In the genomic region with DNA sequence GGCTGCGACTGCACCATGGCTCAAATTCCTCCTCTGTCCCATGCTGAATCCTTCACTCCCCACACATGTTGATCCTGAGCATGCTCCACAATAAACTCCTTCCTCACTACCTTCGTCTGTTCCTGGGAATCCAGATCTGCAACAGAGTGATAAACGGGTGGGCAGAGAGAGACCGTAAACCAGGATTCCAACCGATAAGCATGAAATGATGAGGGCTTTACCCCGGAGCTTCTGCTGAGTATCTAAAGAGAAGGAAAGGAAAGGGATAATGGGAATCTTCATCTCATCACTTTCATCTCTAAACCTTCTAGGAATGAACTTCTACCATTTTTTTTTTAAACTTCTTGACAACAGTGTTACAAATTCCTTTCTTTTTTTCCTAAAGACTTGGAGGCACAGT, we compare ENCODE assay signal across 17 cellular contexts.
DNase-seq lines count a peak whose midpoint lies in the region; ATAC-seq, FAIRE-seq and TF ChIP-seq lines count a peak whose summit lies in the region.
"Had no signal": no experiment of that assay in that cellular context is flagged by ENCODE, and none has a peak within 500 bp of the region (broad histone marks: within the 10 kb centered on the region; RNA-seq: fewer than 3 reads in every experiment).

No MANE protein-coding gene starts in this region.

- no peak overlapping the region for H3K9ac ChIP-seq in H1 (replicated peaks in 1 of 4; ENCODE audit: extremely low read depth in 1 of 4, low read depth in 3 of 4, low read length in 3 of 4)
- no peak overlapping the region for H3K9ac ChIP-seq in trophoblast cell (ENCODE audit: low read length)
- H3K9ac ChIP-seq: GM23248 had no signal

- H4K91ac ChIP-seq in H1 (replicated peaks; ENCODE audit: insufficient read length, low read length), result no peak overlapping the region
- peak overlapping the region; percentile 52 for H4K91ac ChIP-seq in trophoblast cell (ENCODE audit: low read depth, low read length)

- peaks cover 36% of the 10 kb centered on the region for H3K4me1 Mint-ChIP-seq in mesothelial cell of epicardium
- no peaks in the 10 kb centered on the region for H3K4me1 Mint-ChIP-seq in activated T-cell treated with anti-CD3 and anti-CD28 coated beads, Interleukin-2, amount 50 U/mL, for 4 hours (ENCODE audit: low read depth)
- H3K4me1 Mint-ChIP-seq: CD4-positive, alpha-beta memory T cell had no signal

- no peaks in the 10 kb centered on the region for H3K23me2 ChIP-seq in H1 (ENCODE audit: low read depth, low read length)

- POLR2A ChIA-PET in H1 (lab: Charles Lee; ENCODE audit: partially characterized antibody), result no interaction called here

- peaks cover 9% of the 10 kb centered on the region for H3K9me3 Mint-ChIP-seq in mesothelial cell of epicardium
- no peaks in the 10 kb centered on the region for H3K9me3 Mint-ChIP-seq in activated T-cell treated with anti-CD3 and anti-CD28 coated beads, Interleukin-2, amount 50 U/mL, for 4 hours
- H3K9me3 Mint-ChIP-seq: H9 had no signal

- H2BK5ac ChIP-seq in H1 (ENCODE audit: low read depth, low read length), result no peak overlapping the region
- no peak overlapping the region for H2BK5ac ChIP-seq in trophoblast cell (ENCODE audit: low read depth, low read length, poor library complexity)

- no peak overlapping the region for H3K23ac ChIP-seq in H1 (ENCODE audit: insufficient read length)
- no peak overlapping the region for H3K23ac ChIP-seq in trophoblast cell (ENCODE audit: low read length)

- H2BK15ac ChIP-seq in H1 (ENCODE audit: low read length), result no peak overlapping the region

- DNase-seq in H1 (ENCODE audit: low read depth in 1 of 2, low spot score in 2 of 2), result no peak
- DNase-seq in mesothelial cell of epicardium (ENCODE audit: low spot score in 2 of 2, unreplicated experiment in 2 of 2), result no peak
- DNase-seq in trophoblast cell, result peak; percentile 73 to 85
- no peak for DNase-seq in GM12892 (ENCODE audit: insufficient read length)
- DNase-seq in activated T-cell treated with anti-CD3 and anti-CD28 coated beads, Interleukin-2, amount 50 U/mL, for 4 hours, result no peak
- DNase-seq: C1 segment of cervical spinal cord; Calu3; CD4-positive, alpha-beta memory T cell; COR-L47; DMS53; DMS79 treated with DMSO at 0.1 percent for 48 hours; GF-D8; GM23248; H9 had no signal

- H3K79me1 ChIP-seq in H1 (ENCODE audit: low read depth, low read length), result no peaks in the 10 kb centered on the region
- H3K79me1 ChIP-seq in trophoblast cell (ENCODE audit: low read length), result peaks cover 5% of the 10 kb centered on the region

- no peak overlapping the region for H3K4me3 Mint-ChIP-seq in mesothelial cell of epicardium
- no peak overlapping the region for H3K4me3 Mint-ChIP-seq in activated T-cell treated with anti-CD3 and anti-CD28 coated beads, Interleukin-2, amount 50 U/mL, for 4 hours
- H3K4me3 Mint-ChIP-seq: CD4-positive, alpha-beta memory T cell; H9 had no signal

- no peak overlapping the region for H3K14ac ChIP-seq in H1 (ENCODE audit: insufficient read length)
- H3K14ac ChIP-seq in trophoblast cell (ENCODE audit: low read length), result no peak overlapping the region

- no peak for TF ChIP-seq RAD21 in H1 (IDR thresholded peaks at IDR 0.05 in 1 of 2, conservative IDR thresholded peaks at IDR 0.05 in 1 of 2; ENCODE audit: low read depth in 2 of 2, low read length in 2 of 2)

- H3K36me3 Mint-ChIP-seq in mesothelial cell of epicardium, result no peaks in the 10 kb centered on the region
- no peaks in the 10 kb centered on the region for H3K36me3 Mint-ChIP-seq in activated T-cell treated with anti-CD3 and anti-CD28 coated beads, Interleukin-2, amount 50 U/mL, for 4 hours (ENCODE audit: insufficient read depth)
- H3K36me3 Mint-ChIP-seq: CD4-positive, alpha-beta memory T cell had no signal

- CTCF ChIA-PET in H1 (lab: Charles Lee; ENCODE audit: partially characterized antibody), result interaction anchor here (0.7 to 1.3 kb wide), 3 partner anchors 23 to 509 kb away, joined by 3 to 4 read pairs (median 4); no protein-coding TSS in a partner anchor

- peak overlapping the region; percentile 51 for H3K27ac Mint-ChIP-seq in mesothelial cell of epicardium
- H3K27ac Mint-ChIP-seq: CD4-positive, alpha-beta memory T cell; H9 had no signal

- FAIRE-seq in H1 (lab: Jason Lieb, UNC) (no peak), GM12892 (lab: Jason Lieb, UNC) (no peak)
- FAIRE-seq: GM12891 had no signal

- H3K4me2 ChIP-seq in H1 (ENCODE audit: insufficient read depth in 1 of 2, low read depth in 2 of 2, low read length in 2 of 2) (no peak overlapping the region), trophoblast cell (ENCODE audit: low read length) (no peak overlapping the region)

- no peak overlapping the region for H2BK120ac ChIP-seq in H1 (replicated peaks; ENCODE audit: low read depth, low read length)
- H2BK120ac ChIP-seq in trophoblast cell (ENCODE audit: insufficient read depth, low read length, poor library complexity), result peak overlapping the region; percentile 4

- H3K4ac ChIP-seq in H1 (replicated peaks; ENCODE audit: insufficient read length, low read depth, low read length) (no peak overlapping the region), trophoblast cell (ENCODE audit: low read depth, low read length) (no peak overlapping the region)

- H3K18ac ChIP-seq in H1 (ENCODE audit: extremely low read depth, low read length), result no peak overlapping the region
- H3K18ac ChIP-seq in trophoblast cell (ENCODE audit: low read length), result peak overlapping the region; percentile 25

- H4K8ac ChIP-seq in H1 (ENCODE audit: extremely low read depth, insufficient read depth, low read length), result peak overlapping the region; percentile 15; the same call in 1 of the 2 replicates
- no peak overlapping the region for H4K8ac ChIP-seq in trophoblast cell (ENCODE audit: low read depth, low read length)

- no peaks in the 10 kb centered on the region for H3K27me3 Mint-ChIP-seq in mesothelial cell of epicardium (ENCODE audit: low read depth)
- H3K27me3 Mint-ChIP-seq in activated T-cell treated with anti-CD3 and anti-CD28 coated beads, Interleukin-2, amount 50 U/mL, for 4 hours (ENCODE audit: low read depth), result no peaks in the 10 kb centered on the region
- H3K27me3 Mint-ChIP-seq: CD4-positive, alpha-beta memory T cell had no signal

- no peak overlapping the region for H4K5ac ChIP-seq in H1 (ENCODE audit: insufficient read length, low read depth, low read length)

- TF ChIP-seq POLR2A in H1 (IDR thresholded peaks at IDR 0.05; ENCODE audit: control extremely low read depth in 1 of 2, low read depth in 2 of 2, low read length in 2 of 2), result no peak
- TF ChIP-seq POLR2A in GM12892 (IDR thresholded peaks at IDR 0.05; ENCODE audit: low read depth, low read length), result no peak

- no peak overlapping the region for H2AFZ ChIP-seq in H1 (ENCODE audit: low read length)
- H2AFZ ChIP-seq in trophoblast cell (ENCODE audit: insufficient read depth, low read length, poor library complexity), result no peak overlapping the region
- H2AFZ ChIP-seq: GM23248 had no signal

- no peak overlapping the region for H3K56ac ChIP-seq in H1 (replicated peaks; ENCODE audit: insufficient read length, low read depth, low read length)

- H2BK12ac ChIP-seq in H1 (ENCODE audit: low read depth, low read length), result no peak overlapping the region
- H2BK12ac ChIP-seq in trophoblast cell (ENCODE audit: low read length), result no peak overlapping the region

- H3K79me2 ChIP-seq in H1 (ENCODE audit: control insufficient read depth in 1 of 2, insufficient read depth in 2 of 2, low read length in 2 of 2) (no peaks in the 10 kb centered on the region), trophoblast cell (ENCODE audit: control insufficient read depth, insufficient read depth, low read length, poor library complexity) (no peaks in the 10 kb centered on the region)

- no peak overlapping the region for H3K27ac ChIP-seq in H1 (ENCODE audit: low read depth, low read length)
- H3K27ac ChIP-seq in trophoblast cell (ENCODE audit: low read depth, low read length), result no peak overlapping the region
- H3K27ac ChIP-seq: GM23248 had no signal

- no peak for ATAC-seq in activated CD4-positive, CD25-positive, alpha-beta regulatory T cell treated with anti-CD3 and anti-CD28 coated beads, Interleukin-2, amount 50 U/mL, for 24 hours
- ATAC-seq in activated T-cell treated with anti-CD3 and anti-CD28 coated beads, Interleukin-2, amount 50 U/mL, for 4 hours, result no peak
- ATAC-seq: HCT116 had no signal

- no peak overlapping the region for H2BK20ac ChIP-seq in H1 (ENCODE audit: low read length)

- H3K9me3 ChIP-seq in H1 (ENCODE audit: insufficient read depth in 2 of 2, low read depth in 1 of 2, low read length in 1 of 2) (no peaks in the 10 kb centered on the region), trophoblast cell (ENCODE audit: insufficient read depth, low read depth, low read length) (no peaks in the 10 kb centered on the region)

- H4K12ac ChIP-seq in trophoblast cell (ENCODE audit: low read depth, low read length), result no peak overlapping the region

- no peak for TF ChIP-seq EP300 in H1 (IDR thresholded peaks at IDR 0.05; ENCODE audit: borderline replicate concordance in 1 of 2, low read depth in 2 of 2, low read length in 2 of 2)

- no peaks in the 10 kb centered on the region for H3K4me1 ChIP-seq in H1 (replicated peaks in 1 of 4; ENCODE audit: control insufficient read depth in 3 of 4, insufficient read depth in 4 of 4, low read length in 3 of 4)
- H3K4me1 ChIP-seq in trophoblast cell (ENCODE audit: control insufficient read depth in 1 of 2, insufficient read depth in 2 of 2, low read length in 2 of 2), result peaks cover 0 to 6% of the 10 kb centered on the region in 2 experiments

- H4K20me1 ChIP-seq in H1 (replicated peaks in 1 of 2; ENCODE audit: control insufficient read depth in 1 of 2, insufficient read depth in 2 of 2, low read length in 2 of 2), result no peaks in the 10 kb centered on the region

- H3K36me3 ChIP-seq in H1 (ENCODE audit: control insufficient read depth in 2 of 4, insufficient read depth in 4 of 4, low read length in 3 of 4) (no peaks in the 10 kb centered on the region), trophoblast cell (ENCODE audit: control insufficient read depth in 1 of 2, insufficient read depth in 2 of 2, low read length in 2 of 2) (no peaks in the 10 kb centered on the region)

- WGBS in H1 (ENCODE audit: extremely low coverage in 1 of 2, insufficient coverage in 1 of 2, insufficient read length in 1 of 2, insufficient replicate concordance in 2 of 2, low coverage in 1 of 2, low lambda C conversion rate in 2 of 2, missing lambda C conversion rate in 1 of 2), 2 experiments, result 95% methylated on average over 6 of the region's 6 CpGs; no CpG with 5 or more reads in 1 of the 2 experiments
- WGBS in trophoblast cell (ENCODE audit: extremely low coverage, insufficient coverage, insufficient read length), result no CpG with 5 or more reads among the region's 6 CpGs

- TF ChIP-seq CTCF in H1 (IDR thresholded peaks at IDR 0.05; ENCODE audit: control extremely low read depth in 1 of 3, insufficient read depth in 1 of 3, low read depth in 1 of 3, low read length in 3 of 3), result no peak
- no peak for TF ChIP-seq CTCF in mesothelial cell of epicardium (IDR thresholded peaks at IDR 0.05; ENCODE audit: unreplicated experiment)

- H3K27me3 ChIP-seq in H1 (replicated peaks in 1 of 4; ENCODE audit: control insufficient read depth in 3 of 4, extremely low read depth in 1 of 4, insufficient read depth in 3 of 4, low read length in 3 of 4), result no peaks in the 10 kb centered on the region
- no peaks in the 10 kb centered on the region for H3K27me3 ChIP-seq in trophoblast cell (ENCODE audit: insufficient read depth, low read length)

- no peak overlapping the region for H2AK5ac ChIP-seq in H1 (ENCODE audit: low read depth, low read length)
- peak overlapping the region; percentile 81 for H2AK5ac ChIP-seq in trophoblast cell (ENCODE audit: low read length)

- H3K4me3 ChIP-seq in H1 (ENCODE audit: extremely low read depth in 1 of 4, insufficient read depth in 2 of 4, low read depth in 3 of 4, low read length in 4 of 4) (no peak overlapping the region), trophoblast cell (ENCODE audit: low read depth, low read length) (no peak overlapping the region)
- H3K4me3 ChIP-seq: GM23248 had no signal

Comparison
In these comparisons a context has a peak if more than half of its experiments do, and no peak if none do; other contexts are left out.
1. DNase-seq: peak in trophoblast cell (2 of 2); none in H1 (0 of 2), mesothelial cell of epicardium (0 of 2), GM12892 (single experiment) and activated T-cell treated with anti-CD3 and anti-CD28 coated beads, Interleukin-2, amount 50 U/mL, for 4 hours (single experiment).